In the genomic region with DNA sequence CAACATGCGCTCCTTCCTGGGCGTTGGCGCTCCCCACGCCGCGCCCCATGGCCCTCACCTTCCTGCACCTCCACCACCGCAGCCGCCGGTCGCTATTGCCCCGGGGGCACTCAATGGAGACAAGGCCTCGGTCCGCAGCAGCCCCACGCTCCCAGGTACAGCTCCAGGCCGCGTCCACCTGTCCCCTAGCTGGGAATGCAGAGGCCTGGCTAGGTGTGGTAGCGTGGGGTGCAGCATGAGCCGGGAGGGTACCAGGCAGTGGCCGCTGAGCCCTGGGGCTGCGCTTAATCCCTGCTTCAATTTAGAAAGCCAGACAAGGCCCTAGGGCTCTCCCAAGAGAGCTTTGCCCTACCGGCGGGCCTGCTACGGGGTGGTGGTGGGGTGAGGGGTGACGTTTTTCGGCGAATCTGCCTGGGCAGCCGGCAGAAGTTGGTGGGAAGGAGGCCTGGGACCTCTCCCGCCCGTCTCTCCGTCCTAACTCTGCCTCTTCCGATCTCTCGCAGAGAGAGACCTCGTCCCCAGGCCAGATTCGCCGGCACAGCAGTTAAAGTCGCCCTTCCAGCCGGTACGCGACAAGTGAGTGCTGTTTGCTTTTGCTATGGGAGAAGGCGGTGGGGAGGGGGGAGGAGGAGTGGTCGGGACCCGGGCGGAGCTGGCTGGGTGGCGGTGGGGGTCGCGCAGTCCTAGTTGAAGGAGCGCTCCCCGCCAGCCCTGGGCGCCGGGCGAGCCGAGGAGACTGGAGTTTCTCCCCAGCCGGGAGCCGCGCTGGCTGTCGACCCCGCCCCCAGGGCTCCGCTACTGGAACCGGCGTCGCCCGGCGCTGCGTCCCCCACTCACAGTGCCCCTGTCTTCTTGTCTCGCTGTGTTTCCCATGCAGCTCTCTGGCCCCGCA, we compare ENCODE assay signal across 1 cellular context.
TF ChIP-seq lines count a peak whose summit lies in the region.

No MANE protein-coding gene starts in this region.

TF ChIP-seq in WTC11, 78 proteins besides CTCF, POLR2A, EP300 and RAD21 (continued from another document):
- TF ChIP-seq, protein P1, sequence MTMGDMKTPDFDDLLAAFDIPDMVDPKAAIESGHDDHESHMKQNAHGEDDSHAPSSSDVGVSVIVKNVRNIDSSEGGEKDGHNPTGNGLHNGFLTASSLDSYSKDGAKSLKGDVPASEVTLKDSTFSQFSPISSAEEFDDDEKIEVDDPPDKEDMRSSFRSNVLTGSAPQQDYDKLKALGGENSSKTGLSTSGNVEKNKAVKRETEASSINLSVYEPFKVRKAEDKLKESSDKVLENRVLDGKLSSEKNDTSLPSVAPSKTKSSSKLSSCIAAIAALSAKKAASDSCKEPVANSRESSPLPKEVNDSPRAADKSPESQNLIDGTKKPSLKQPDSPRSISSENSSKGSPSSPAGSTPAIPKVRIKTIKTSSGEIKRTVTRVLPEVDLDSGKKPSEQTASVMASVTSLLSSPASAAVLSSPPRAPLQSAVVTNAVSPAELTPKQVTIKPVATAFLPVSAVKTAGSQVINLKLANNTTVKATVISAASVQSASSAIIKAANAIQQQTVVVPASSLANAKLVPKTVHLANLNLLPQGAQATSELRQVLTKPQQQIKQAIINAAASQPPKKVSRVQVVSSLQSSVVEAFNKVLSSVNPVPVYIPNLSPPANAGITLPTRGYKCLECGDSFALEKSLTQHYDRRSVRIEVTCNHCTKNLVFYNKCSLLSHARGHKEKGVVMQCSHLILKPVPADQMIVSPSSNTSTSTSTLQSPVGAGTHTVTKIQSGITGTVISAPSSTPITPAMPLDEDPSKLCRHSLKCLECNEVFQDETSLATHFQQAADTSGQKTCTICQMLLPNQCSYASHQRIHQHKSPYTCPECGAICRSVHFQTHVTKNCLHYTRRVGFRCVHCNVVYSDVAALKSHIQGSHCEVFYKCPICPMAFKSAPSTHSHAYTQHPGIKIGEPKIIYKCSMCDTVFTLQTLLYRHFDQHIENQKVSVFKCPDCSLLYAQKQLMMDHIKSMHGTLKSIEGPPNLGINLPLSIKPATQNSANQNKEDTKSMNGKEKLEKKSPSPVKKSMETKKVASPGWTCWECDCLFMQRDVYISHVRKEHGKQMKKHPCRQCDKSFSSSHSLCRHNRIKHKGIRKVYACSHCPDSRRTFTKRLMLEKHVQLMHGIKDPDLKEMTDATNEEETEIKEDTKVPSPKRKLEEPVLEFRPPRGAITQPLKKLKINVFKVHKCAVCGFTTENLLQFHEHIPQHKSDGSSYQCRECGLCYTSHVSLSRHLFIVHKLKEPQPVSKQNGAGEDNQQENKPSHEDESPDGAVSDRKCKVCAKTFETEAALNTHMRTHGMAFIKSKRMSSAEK (CRISPR knock-in tag; IDR thresholded peaks at IDR 0.05; ENCODE audit: borderline replicate concordance) = no peak
- TF ChIP-seq RORB (CRISPR knock-in tag; IDR thresholded peaks at IDR 0.05) (no peak), TCF7 (CRISPR knock-in tag; IDR thresholded peaks at IDR 0.05; ENCODE audit: low read depth) (no peak), TEAD1 (CRISPR knock-in tag; IDR thresholded peaks at IDR 0.05) (no peak)
- TF ChIP-seq, protein P2, sequence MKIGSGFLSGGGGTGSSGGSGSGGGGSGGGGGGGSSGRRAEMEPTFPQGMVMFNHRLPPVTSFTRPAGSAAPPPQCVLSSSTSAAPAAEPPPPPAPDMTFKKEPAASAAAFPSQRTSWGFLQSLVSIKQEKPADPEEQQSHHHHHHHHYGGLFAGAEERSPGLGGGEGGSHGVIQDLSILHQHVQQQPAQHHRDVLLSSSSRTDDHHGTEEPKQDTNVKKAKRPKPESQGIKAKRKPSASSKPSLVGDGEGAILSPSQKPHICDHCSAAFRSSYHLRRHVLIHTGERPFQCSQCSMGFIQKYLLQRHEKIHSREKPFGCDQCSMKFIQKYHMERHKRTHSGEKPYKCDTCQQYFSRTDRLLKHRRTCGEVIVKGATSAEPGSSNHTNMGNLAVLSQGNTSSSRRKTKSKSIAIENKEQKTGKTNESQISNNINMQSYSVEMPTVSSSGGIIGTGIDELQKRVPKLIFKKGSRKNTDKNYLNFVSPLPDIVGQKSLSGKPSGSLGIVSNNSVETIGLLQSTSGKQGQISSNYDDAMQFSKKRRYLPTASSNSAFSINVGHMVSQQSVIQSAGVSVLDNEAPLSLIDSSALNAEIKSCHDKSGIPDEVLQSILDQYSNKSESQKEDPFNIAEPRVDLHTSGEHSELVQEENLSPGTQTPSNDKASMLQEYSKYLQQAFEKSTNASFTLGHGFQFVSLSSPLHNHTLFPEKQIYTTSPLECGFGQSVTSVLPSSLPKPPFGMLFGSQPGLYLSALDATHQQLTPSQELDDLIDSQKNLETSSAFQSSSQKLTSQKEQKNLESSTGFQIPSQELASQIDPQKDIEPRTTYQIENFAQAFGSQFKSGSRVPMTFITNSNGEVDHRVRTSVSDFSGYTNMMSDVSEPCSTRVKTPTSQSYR (CRISPR knock-in tag; IDR thresholded peaks at IDR 0.05) = 0 out of 2 replicates have a peak, but pooled peaks have one; percentile 44
